8 cellular contexts compared by ENCODE assay signal in the genomic region with DNA sequence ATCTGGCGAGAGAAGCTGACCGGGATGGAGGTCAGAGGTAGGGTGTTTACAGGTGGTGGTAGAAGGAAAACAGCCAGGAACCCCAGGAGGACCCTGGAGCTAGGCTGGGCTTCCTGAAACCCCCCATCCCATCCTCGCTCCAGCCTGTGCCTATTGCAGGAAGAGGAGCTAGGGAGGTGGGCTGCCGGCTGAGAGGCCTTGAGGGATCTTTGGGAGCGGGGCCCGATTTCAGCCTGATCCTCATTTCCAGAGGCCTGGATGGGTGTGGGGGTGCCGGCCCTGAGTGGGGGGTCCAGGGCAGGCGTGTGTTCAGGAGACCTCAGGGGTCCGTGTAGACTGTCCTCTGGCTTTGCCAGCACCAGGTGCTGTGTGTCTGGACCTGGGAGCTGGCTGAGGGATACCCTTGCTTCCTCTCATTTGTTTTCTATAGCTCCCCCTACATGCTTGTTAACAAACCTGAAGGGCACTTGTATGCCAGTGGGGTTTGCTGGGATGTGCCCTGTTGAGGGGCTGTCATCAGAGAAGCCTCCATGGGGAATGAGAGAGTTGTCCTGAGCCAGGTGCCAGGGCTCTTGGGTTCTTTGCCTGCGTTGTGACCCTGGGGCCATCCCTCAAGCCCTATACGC. TPM values are rescaled to one million over a fixed set of nuclear protein-coding genes. Genes with fewer than 3 reads are reported as not detected.
DNase-seq lines count a peak whose midpoint lies in the region; ATAC-seq and TF ChIP-seq lines count a peak whose summit lies in the region.
"Had no signal": no experiment of that assay in that cellular context is flagged by ENCODE, and none has a peak within 500 bp of the region (broad histone marks: within the 10 kb centered on the region; RNA-seq: fewer than 3 reads in every experiment).

No MANE protein-coding gene starts in this region.

- BruUV-seq in Calu3 (replicated peaks; lab: Mats Ljungman, UMichigan) = no TSS peak

- H3K27me3 ChIP-seq in HUES64 (ENCODE audit: insufficient read depth, low read length) = peaks cover 15% of the 10 kb centered on the region

- DNase-seq in Calu3 (no peak), natural killer cell (no peak)
- no peak for DNase-seq in effector CD4-positive, alpha-beta T cell

- peak overlapping the region; percentile 54; the same call in 1 of the 2 replicates for H3K9ac ChIP-seq in HUES64 (ENCODE audit: low read depth, low read length)

- 30% methylated on average over 11 of the region's 11 CpGs for WGBS in HUES64

- H3K27me3 Mint-ChIP-seq in Calu3 (ENCODE audit: unreplicated experiment) (peaks cover 89% of the 10 kb centered on the region), natural killer cell (ENCODE audit: low read depth in 2 of 2) (peaks cover 38 to 45% of the 10 kb centered on the region in 2 donors)

- TF ChIP-seq CTCF in Calu3 (IDR thresholded peaks at IDR 0.05; ENCODE audit: unreplicated experiment) = no peak
- no peak for TF ChIP-seq CTCF in natural killer cell (IDR thresholded peaks at IDR 0.05)

- no peaks in the 10 kb centered on the region for H3K9me3 Mint-ChIP-seq in Calu3 (ENCODE audit: low read depth, unreplicated experiment)
- no peaks in the 10 kb centered on the region for H3K9me3 Mint-ChIP-seq in natural killer cell

- ATAC-seq in natural killer cell (no peak), HG03442 (IDR thresholded peaks at IDR 0.05; ENCODE audit: unreplicated experiment) (no peak), HG02981 (IDR thresholded peaks at IDR 0.05; ENCODE audit: unreplicated experiment) (no peak)

- H3K9me3 ChIP-seq in HUES64 (ENCODE audit: insufficient read depth, low read depth, low read length) = no peaks in the 10 kb centered on the region

- CTCF ChIA-PET in Calu3 (lab: Charles Lee) = no interaction called here

- H3K36me3 ChIP-seq in HUES64 (ENCODE audit: insufficient read depth, low read length) = no peaks in the 10 kb centered on the region

- no peak overlapping the region for H3K27ac ChIP-seq in HUES64 (ENCODE audit: low read depth, low read length)
- peak overlapping the region; percentile 19 for H3K27ac ChIP-seq in cingulate gyrus (ENCODE audit: low read depth, low read length)

- intact Hi-C loops in Calu3 (cut with micrococcal nuclease; ENCODE audit: unreplicated experiment) = no loop called here
- intact Hi-C loops in natural killer cell (cut with micrococcal nuclease) = no loop called here

- peak overlapping the region; percentile 85 for H3K4me3 ChIP-seq in HUES64 (ENCODE audit: low read length)

- H3K4me1 Mint-ChIP-seq in Calu3 (ENCODE audit: low read depth, unreplicated experiment) (peaks cover 6% of the 10 kb centered on the region), natural killer cell (peaks cover 12 to 28% of the 10 kb centered on the region in 2 donors)

- no peaks in the 10 kb centered on the region for H3K36me3 Mint-ChIP-seq in Calu3 (ENCODE audit: insufficient read depth, unreplicated experiment)
- no peaks in the 10 kb centered on the region for H3K36me3 Mint-ChIP-seq in natural killer cell

- H3K4me3 Mint-ChIP-seq in Calu3 (ENCODE audit: low read depth, unreplicated experiment) (peak overlapping the region; percentile 65), natural killer cell (peak overlapping the region; percentile 58)

- H3K4me1 ChIP-seq in HUES64 (ENCODE audit: insufficient read depth, low read length) = no peaks in the 10 kb centered on the region

- H3K27ac Mint-ChIP-seq in Calu3 (ENCODE audit: unreplicated experiment) (no peak overlapping the region), natural killer cell (no peak overlapping the region)

RNA-seq across cellular contexts. Expression of a gene that starts 18.9 kb away (rescaled TPM):
- 28.9 and 38.4 TPM in 2 replicates for total RNA-seq in Calu3 (2022)
- 13.1 TPM for polyA plus RNA-seq in HUES64 (2013, experiment 1 of 2)
- polyA plus RNA-seq in HUES64 (2013, experiment 2 of 2) = 11.6 TPM
- 100 to 1,000 TPM; 274 to 418 (median 390) TPM for total RNA-seq in natural killer cell

RNA-seq across cellular contexts. Expression of a gene that starts 27.9 kb away (rescaled TPM):
- total RNA-seq in Calu3 (2022) (0.15 TPM in 1 of 2 replicates, not detected in the other), natural killer cell (not detected)
- 3.3 TPM for polyA plus RNA-seq in HUES64 (2013, experiment 1 of 2)
- polyA plus RNA-seq in HUES64 (2013, experiment 2 of 2) = 4.2 TPM
- total RNA-seq: skeletal muscle tissue had no signal
